In the genomic region with DNA sequence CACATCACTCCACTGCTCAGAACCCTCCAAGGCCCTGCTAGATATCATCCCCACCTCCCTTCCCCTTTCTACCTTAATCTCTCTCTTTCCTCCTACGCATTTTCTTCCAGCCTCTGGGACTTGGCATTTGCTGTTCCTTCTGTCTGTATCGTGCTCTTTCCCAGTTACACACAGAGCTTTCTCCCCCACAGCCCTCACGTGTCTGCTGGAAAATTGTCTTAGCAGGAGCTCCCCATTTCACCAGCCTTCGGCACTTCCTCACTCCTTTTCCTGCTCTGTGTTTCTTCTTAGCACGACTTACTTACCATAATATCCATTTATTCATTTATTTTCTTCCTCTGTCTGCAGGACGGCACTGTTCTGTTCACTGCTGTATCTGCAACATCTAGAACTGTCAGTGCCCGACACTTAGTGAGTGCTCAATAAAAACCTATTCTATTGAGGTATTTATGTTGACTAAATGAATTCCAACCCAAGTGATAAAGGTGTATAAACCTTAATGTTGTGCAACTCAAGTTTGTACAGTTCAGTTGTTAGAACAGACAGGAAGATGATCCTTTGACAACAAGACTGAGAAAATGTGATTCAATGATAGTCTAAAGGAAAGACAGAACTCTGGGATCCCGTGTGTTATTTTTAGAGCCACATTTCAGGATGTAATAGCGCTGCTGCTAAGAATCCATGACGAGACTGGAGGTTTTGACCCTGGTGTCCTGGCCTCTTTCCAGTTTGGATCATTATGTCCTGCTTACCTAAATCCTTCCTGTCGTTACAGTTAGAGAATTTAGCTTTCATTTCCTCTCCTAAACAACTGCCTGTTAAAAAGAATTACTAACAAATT, we compare ENCODE assay signal across 10 cellular contexts.
A peak's percentile ranks its signal among the peaks of the same experiment; 100 is the strongest.
DNase-seq lines count a peak whose midpoint lies in the region; ATAC-seq and TF ChIP-seq lines count a peak whose summit lies in the region.
"Had no signal": no experiment of that assay in that cellular context is flagged by ENCODE, and none has a peak within 500 bp of the region (broad histone marks: within the 10 kb centered on the region; RNA-seq: fewer than 3 reads in every experiment).

No MANE protein-coding gene starts in this region.

- peaks cover 35% of the 10 kb centered on the region for H3K36me3 Mint-ChIP-seq in nephron progenitor cell (ENCODE audit: low read depth)
- no peaks in the 10 kb centered on the region for H3K36me3 Mint-ChIP-seq in CD4-positive, alpha-beta memory T cell

- H3K4me1 ChIP-seq in CD4-positive, alpha-beta memory T cell (ENCODE audit: insufficient read depth, low read length), result no peaks in the 10 kb centered on the region
- H3K4me1 ChIP-seq in Karpas-422 (ENCODE audit: low read length), result no peaks in the 10 kb centered on the region
- H3K4me1 ChIP-seq: colonic mucosa, pancreas had no signal

- no peak overlapping the region for H3K9ac ChIP-seq in Karpas-422 (ENCODE audit: low read length)

- H3K79me2 ChIP-seq in Karpas-422 (ENCODE audit: low read length), result no peaks in the 10 kb centered on the region

- peak overlapping the region; percentile 89 for H3K27ac Mint-ChIP-seq in nephron progenitor cell
- no peak overlapping the region for H3K27ac Mint-ChIP-seq in CD4-positive, alpha-beta memory T cell

- no peaks in the 10 kb centered on the region for H3K9me2 ChIP-seq in Karpas-422 (replicated peaks; ENCODE audit: insufficient read depth, low read length)

- H3K4me3 Mint-ChIP-seq in nephron progenitor cell, result no peak overlapping the region
- no peak overlapping the region for H3K4me3 Mint-ChIP-seq in CD4-positive, alpha-beta memory T cell

- TF ChIP-seq CTCF in AG09319 (IDR thresholded peaks at IDR 0.05; ENCODE audit: low read depth, low read length) (no peak), nephron progenitor cell (IDR thresholded peaks at IDR 0.05) (no peak)

- no peaks in the 10 kb centered on the region for H3K36me3 ChIP-seq in CD4-positive, alpha-beta memory T cell (ENCODE audit: insufficient read depth, low read length)
- no peaks in the 10 kb centered on the region for H3K36me3 ChIP-seq in Karpas-422 (ENCODE audit: insufficient read depth, low read length)
- H3K36me3 ChIP-seq: colonic mucosa, pancreas had no signal

- ATAC-seq in GM21423 (IDR thresholded peaks at IDR 0.05; ENCODE audit: unreplicated experiment), result no peak

- no peaks in the 10 kb centered on the region for H3K9me3 ChIP-seq in CD4-positive, alpha-beta memory T cell (ENCODE audit: control insufficient read depth in 1 of 2, low read length in 2 of 2)
- H3K9me3 ChIP-seq in Karpas-422 (ENCODE audit: low read length), result no peaks in the 10 kb centered on the region
- H3K9me3 ChIP-seq: colonic mucosa, pancreas had no signal

- intact Hi-C loops in CD4-positive, alpha-beta memory T cell (cut with micrococcal nuclease), result no loop called here

- CTCF ChIA-PET in CD4-positive, alpha-beta memory T cell (lab: Charles Lee; ENCODE audit: partially characterized antibody), result no interaction called here

- no peak overlapping the region for H3K4me2 ChIP-seq in Karpas-422 (ENCODE audit: low read depth, low read length, poor library complexity, severe bottlenecking)

- H3K27me3 Mint-ChIP-seq in nephron progenitor cell (ENCODE audit: low read depth, poor library complexity), result no peaks in the 10 kb centered on the region
- H3K27me3 Mint-ChIP-seq in CD4-positive, alpha-beta memory T cell, result no peaks in the 10 kb centered on the region

- DNase-seq in AG09319 (ENCODE audit: extremely low read depth, low read depth) (peak; percentile 22), NCI-H748 (lab: John Stamatoyannopoulos, UW; ENCODE audit: unreplicated experiment) (peak; percentile 49), fibroblast of the conjunctiva (ENCODE audit: low read depth) (peak; percentile 32), nephron progenitor cell (no peak), NCI-H345 (lab: John Stamatoyannopoulos, UW) (no peak), Karpas-422 (no peak)
- DNase-seq in CD4-positive, alpha-beta memory T cell, result no peak
- DNase-seq: colonic mucosa, pancreas had no signal

- H3K27me3 ChIP-seq in CD4-positive, alpha-beta memory T cell (ENCODE audit: insufficient read depth, low read length), result no peaks in the 10 kb centered on the region
- H3K27me3 ChIP-seq in Karpas-422 (ENCODE audit: low read length), result 0 out of 2 replicates have a peak, but pooled peaks cover 3% of the 10 kb centered on the region
- H3K27me3 ChIP-seq: colonic mucosa, pancreas had no signal

- no peak overlapping the region for H3K27ac ChIP-seq in CD4-positive, alpha-beta memory T cell (ENCODE audit: low read depth, low read length)
- no peak overlapping the region for H3K27ac ChIP-seq in Karpas-422 (ENCODE audit: low read length)
- H3K27ac ChIP-seq: colonic mucosa, pancreas had no signal

- no peaks in the 10 kb centered on the region for H4K20me1 ChIP-seq in Karpas-422 (ENCODE audit: insufficient read depth, low read depth, low read length)

- H2AFZ ChIP-seq in Karpas-422 (ENCODE audit: low read length), result no peak overlapping the region

- H3K4me1 Mint-ChIP-seq in nephron progenitor cell, result peaks cover 43% of the 10 kb centered on the region
- H3K4me1 Mint-ChIP-seq in CD4-positive, alpha-beta memory T cell, result no peaks in the 10 kb centered on the region

- H3K4me3 ChIP-seq in CD4-positive, alpha-beta memory T cell (ENCODE audit: low read length in 2 of 2), result no peak overlapping the region
- H3K4me3 ChIP-seq in Karpas-422 (ENCODE audit: low read length), result no peak overlapping the region
- H3K4me3 ChIP-seq: colonic mucosa, pancreas had no signal

- POLR2A ChIA-PET in CD4-positive, alpha-beta memory T cell (lab: Charles Lee; ENCODE audit: partially characterized antibody), result interaction anchor here (0.7 kb wide), 1 partner anchor 1647 kb away, joined by 3 read pairs; no protein-coding TSS in a partner anchor

- no peaks in the 10 kb centered on the region for H3K9me3 Mint-ChIP-seq in nephron progenitor cell
- H3K9me3 Mint-ChIP-seq in CD4-positive, alpha-beta memory T cell, result peaks cover 0 to 3% (median 1%) of the 10 kb centered on the region in 8 donors

Comparison
In these comparisons a context has a peak if more than half of its experiments do, and no peak if none do; other contexts are left out.
1. DNase-seq: peak in AG09319 (single experiment), NCI-H748 (single experiment) and fibroblast of the conjunctiva (single experiment); none in nephron progenitor cell (single experiment), CD4-positive, alpha-beta memory T cell (0 of 5), NCI-H345 (single experiment) and Karpas-422 (single experiment).